In the genomic region with DNA sequence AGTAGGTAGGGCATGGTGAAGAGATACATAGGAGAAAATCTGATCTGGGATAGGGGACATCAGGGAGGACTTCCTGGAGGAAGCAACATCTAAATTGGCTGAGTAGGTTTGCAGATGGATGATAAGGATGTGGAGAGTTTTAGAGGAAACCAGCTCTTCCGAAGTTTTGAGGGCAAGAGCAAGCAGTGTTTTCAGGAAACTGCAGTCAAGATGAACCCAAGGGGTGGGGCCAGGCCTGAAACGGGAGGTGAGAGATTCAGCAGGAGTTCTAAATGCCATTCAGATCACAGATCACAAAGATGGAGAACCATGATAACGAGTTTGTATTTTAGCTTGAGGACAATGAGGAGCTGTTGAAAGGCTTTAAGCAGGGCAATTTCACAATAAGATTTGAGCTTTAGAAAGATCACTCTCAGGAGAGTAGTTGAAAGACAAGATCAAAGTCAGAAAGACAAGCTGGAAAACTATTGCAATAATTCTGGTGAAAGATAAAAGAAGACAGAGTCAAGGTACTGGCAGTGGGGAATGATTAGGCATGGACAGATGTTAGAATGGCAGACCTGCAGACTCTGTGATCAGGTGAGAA, we compare ENCODE assay signal across 1 cellular context.
TF ChIP-seq lines count a peak whose summit lies in the region.

No MANE protein-coding gene starts in this region.

TF ChIP-seq in SK-N-SH, 30 proteins besides CTCF, POLR2A, EP300 and RAD21 (continued from another document):
- TF ChIP-seq, protein P1, sequence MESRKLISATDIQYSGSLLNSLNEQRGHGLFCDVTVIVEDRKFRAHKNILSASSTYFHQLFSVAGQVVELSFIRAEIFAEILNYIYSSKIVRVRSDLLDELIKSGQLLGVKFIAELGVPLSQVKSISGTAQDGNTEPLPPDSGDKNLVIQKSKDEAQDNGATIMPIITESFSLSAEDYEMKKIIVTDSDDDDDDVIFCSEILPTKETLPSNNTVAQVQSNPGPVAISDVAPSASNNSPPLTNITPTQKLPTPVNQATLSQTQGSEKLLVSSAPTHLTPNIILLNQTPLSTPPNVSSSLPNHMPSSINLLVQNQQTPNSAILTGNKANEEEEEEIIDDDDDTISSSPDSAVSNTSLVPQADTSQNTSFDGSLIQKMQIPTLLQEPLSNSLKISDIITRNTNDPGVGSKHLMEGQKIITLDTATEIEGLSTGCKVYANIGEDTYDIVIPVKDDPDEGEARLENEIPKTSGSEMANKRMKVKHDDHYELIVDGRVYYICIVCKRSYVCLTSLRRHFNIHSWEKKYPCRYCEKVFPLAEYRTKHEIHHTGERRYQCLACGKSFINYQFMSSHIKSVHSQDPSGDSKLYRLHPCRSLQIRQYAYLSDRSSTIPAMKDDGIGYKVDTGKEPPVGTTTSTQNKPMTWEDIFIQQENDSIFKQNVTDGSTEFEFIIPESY (IDR thresholded peaks at IDR 0.05; ENCODE audit: borderline replicate concordance, low read depth) = no peak
- TF ChIP-seq EZH2phosphoT487 (IDR thresholded peaks at IDR 0.05; ENCODE audit: borderline replicate concordance, low read depth) = no peak
- no peak for TF ChIP-seq GATA2 (CRISPR knock-in tag; IDR thresholded peaks at IDR 0.05)
- TF ChIP-seq, protein P2, sequence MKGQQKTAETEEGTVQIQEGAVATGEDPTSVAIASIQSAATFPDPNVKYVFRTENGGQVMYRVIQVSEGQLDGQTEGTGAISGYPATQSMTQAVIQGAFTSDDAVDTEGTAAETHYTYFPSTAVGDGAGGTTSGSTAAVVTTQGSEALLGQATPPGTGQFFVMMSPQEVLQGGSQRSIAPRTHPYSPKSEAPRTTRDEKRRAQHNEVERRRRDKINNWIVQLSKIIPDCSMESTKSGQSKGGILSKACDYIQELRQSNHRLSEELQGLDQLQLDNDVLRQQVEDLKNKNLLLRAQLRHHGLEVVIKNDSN (IDR thresholded peaks at IDR 0.05; ENCODE audit: borderline replicate concordance, low read depth) = no peak
- TF ChIP-seq, protein P3, sequence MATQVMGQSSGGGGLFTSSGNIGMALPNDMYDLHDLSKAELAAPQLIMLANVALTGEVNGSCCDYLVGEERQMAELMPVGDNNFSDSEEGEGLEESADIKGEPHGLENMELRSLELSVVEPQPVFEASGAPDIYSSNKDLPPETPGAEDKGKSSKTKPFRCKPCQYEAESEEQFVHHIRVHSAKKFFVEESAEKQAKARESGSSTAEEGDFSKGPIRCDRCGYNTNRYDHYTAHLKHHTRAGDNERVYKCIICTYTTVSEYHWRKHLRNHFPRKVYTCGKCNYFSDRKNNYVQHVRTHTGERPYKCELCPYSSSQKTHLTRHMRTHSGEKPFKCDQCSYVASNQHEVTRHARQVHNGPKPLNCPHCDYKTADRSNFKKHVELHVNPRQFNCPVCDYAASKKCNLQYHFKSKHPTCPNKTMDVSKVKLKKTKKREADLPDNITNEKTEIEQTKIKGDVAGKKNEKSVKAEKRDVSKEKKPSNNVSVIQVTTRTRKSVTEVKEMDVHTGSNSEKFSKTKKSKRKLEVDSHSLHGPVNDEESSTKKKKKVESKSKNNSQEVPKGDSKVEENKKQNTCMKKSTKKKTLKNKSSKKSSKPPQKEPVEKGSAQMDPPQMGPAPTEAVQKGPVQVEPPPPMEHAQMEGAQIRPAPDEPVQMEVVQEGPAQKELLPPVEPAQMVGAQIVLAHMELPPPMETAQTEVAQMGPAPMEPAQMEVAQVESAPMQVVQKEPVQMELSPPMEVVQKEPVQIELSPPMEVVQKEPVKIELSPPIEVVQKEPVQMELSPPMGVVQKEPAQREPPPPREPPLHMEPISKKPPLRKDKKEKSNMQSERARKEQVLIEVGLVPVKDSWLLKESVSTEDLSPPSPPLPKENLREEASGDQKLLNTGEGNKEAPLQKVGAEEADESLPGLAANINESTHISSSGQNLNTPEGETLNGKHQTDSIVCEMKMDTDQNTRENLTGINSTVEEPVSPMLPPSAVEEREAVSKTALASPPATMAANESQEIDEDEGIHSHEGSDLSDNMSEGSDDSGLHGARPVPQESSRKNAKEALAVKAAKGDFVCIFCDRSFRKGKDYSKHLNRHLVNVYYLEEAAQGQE (IDR thresholded peaks at IDR 0.05; ENCODE audit: low read depth, low read length) = no peak
- TF ChIP-seq ELF1 (IDR thresholded peaks at IDR 0.05) = no peak
- TF ChIP-seq FOXJ3 (CRISPR knock-in tag; IDR thresholded peaks at IDR 0.05) = no peak
- no peak for TF ChIP-seq JUND (IDR thresholded peaks at IDR 0.05)
- TF ChIP-seq TAF1 (IDR thresholded peaks at IDR 0.05; ENCODE audit: borderline replicate concordance, low read depth, low read length) = no peak
- TF ChIP-seq SIN3A (IDR thresholded peaks at IDR 0.05; ENCODE audit: borderline replicate concordance, low read depth, low read length) = no peak
- no peak for TF ChIP-seq RXRA (IDR thresholded peaks at IDR 0.05; ENCODE audit: borderline replicate concordance, low read depth)
- TF ChIP-seq, protein P4, sequence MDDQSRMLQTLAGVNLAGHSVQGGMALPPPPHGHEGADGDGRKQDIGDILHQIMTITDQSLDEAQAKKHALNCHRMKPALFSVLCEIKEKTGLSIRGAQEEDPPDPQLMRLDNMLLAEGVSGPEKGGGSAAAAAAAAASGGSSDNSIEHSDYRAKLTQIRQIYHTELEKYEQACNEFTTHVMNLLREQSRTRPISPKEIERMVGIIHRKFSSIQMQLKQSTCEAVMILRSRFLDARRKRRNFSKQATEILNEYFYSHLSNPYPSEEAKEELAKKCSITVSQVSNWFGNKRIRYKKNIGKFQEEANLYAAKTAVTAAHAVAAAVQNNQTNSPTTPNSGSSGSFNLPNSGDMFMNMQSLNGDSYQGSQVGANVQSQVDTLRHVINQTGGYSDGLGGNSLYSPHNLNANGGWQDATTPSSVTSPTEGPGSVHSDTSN (IDR thresholded peaks at IDR 0.05) = no peak
- TF ChIP-seq TCF12 (IDR thresholded peaks at IDR 0.05) = no peak
